23 cellular contexts compared by ENCODE assay signal in the genomic region with DNA sequence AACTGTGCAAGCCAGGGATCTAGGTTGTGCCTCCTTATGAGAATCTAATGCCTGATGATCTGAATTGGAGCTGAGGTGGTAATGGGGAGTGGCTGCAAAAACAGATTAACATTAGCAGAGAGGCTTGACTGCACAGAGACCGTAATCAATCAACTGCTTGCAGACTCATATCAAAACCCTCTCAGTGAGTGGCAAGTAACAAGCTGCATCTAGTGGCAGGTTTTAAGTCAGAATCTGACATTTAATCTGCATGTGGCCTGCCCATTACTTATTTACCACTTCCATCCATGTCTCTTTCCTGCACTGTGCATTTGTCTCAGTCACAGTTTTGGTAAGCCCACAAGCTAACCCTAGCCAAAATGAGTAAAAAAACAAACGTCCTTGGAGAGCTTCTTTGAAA.
DNase-seq lines count a peak whose midpoint lies in the region; ATAC-seq and TF ChIP-seq lines count a peak whose summit lies in the region.
"Had no signal": no experiment of that assay in that cellular context is flagged by ENCODE, and none has a peak within 500 bp of the region (broad histone marks: within the 10 kb centered on the region; RNA-seq: fewer than 3 reads in every experiment).

No MANE protein-coding gene starts in this region.

- H3K27ac ChIP-seq in WERI-Rb-1, result no peak overlapping the region
- H3K27ac ChIP-seq: left lung, parathyroid adenoma, SJSA1, upper lobe of right lung had no signal

- peaks cover 11% of the 10 kb centered on the region for H3K36me3 Mint-ChIP-seq in activated naive CD8-positive, alpha-beta T cell

- H3K4me3 Mint-ChIP-seq in activated naive CD8-positive, alpha-beta T cell, result no peak overlapping the region
- H3K4me3 Mint-ChIP-seq: B cell; IgD-negative memory B cell; mesothelial cell of epicardium; natural killer cell treated with Interleukin-12 subunit alpha and Interleukin-12 subunit beta and Interleukin-15 and Interleukin-18, amount 100 ng/mL, for 72 hours had no signal

- H3K9me3 Mint-ChIP-seq in activated naive CD8-positive, alpha-beta T cell (ENCODE audit: low read depth), result no peaks in the 10 kb centered on the region
- H3K9me3 Mint-ChIP-seq: IgD-negative memory B cell; mesothelial cell of epicardium; natural killer cell treated with Interleukin-12 subunit alpha and Interleukin-12 subunit beta and Interleukin-15 and Interleukin-18, amount 100 ng/mL, for 72 hours had no signal

- H3K4me1 Mint-ChIP-seq in activated naive CD8-positive, alpha-beta T cell (ENCODE audit: low read depth), result peaks cover 47% of the 10 kb centered on the region

- no peaks in the 10 kb centered on the region for H3K9me3 ChIP-seq in WERI-Rb-1 (ENCODE audit: severe bottlenecking)
- H3K9me3 ChIP-seq: Caco-2, left lung, MG63, SJSA1, upper lobe of right lung had no signal

- no peak for TF ChIP-seq CTCF in WERI-Rb-1 (IDR thresholded peaks at IDR 0.05; ENCODE audit: low read depth, low read length)

- H3K4me3 ChIP-seq in WERI-Rb-1 (ENCODE audit: low read depth, low read length), result no peak overlapping the region
- H3K4me3 ChIP-seq: left lung, MG63, SJSA1, upper lobe of right lung had no signal

- H3K36me3 ChIP-seq in WERI-Rb-1, result peaks cover 97% of the 10 kb centered on the region

- H3K27me3 Mint-ChIP-seq in activated naive CD8-positive, alpha-beta T cell, result no peaks in the 10 kb centered on the region
- H3K27me3 Mint-ChIP-seq: B cell; IgD-negative memory B cell; natural killer cell treated with Interleukin-12 subunit alpha and Interleukin-12 subunit beta and Interleukin-15 and Interleukin-18, amount 100 ng/mL, for 72 hours had no signal

- DNase-seq in activated CD4-positive, CD25-positive, alpha-beta regulatory T cell (lab: John Stamatoyannopoulos, UW), result no peak
- DNase-seq in WERI-Rb-1 (no peak), OCI-M1 (lab: John Stamatoyannopoulos, UW) (no peak), NCI-H524 treated with DMSO at 0.1 percent for 48 hours (lab: John Stamatoyannopoulos, UW) (no peak)
- DNase-seq: 8988T, Caco-2, cortex of kidney, head of caudate nucleus, left lung, MG63, NCI-H1436, NCI-H2171, upper lobe of right lung had no signal

- H3K27ac Mint-ChIP-seq in activated naive CD8-positive, alpha-beta T cell, result peak overlapping the region; percentile 66
- H3K27ac Mint-ChIP-seq: B cell, IgD-negative memory B cell, mesothelial cell of epicardium had no signal

- peak; percentile 58 to 71 for ATAC-seq in activated CD4-positive, CD25-positive, alpha-beta regulatory T cell treated with anti-CD3 and anti-CD28 coated beads, Interleukin-2, amount 50 U/mL, for 24 hours
- ATAC-seq in GM19025 (IDR thresholded peaks at IDR 0.05; ENCODE audit: low read depth, unreplicated experiment) (peak; percentile 55), HG02981 (IDR thresholded peaks at IDR 0.05; ENCODE audit: unreplicated experiment) (peak; percentile 56)
- ATAC-seq: left lung, upper lobe of right lung had no signal

- H3K27me3 ChIP-seq in WERI-Rb-1 (ENCODE audit: insufficient read depth, low read depth, severe bottlenecking), result no peaks in the 10 kb centered on the region
- H3K27me3 ChIP-seq: left lung, MG63, SJSA1, upper lobe of right lung had no signal
